Comparison of ENCODE assay signal across 8 cellular contexts in genomic region chr6:142845143-142845571, GRCh38.
A peak's percentile ranks its signal among the peaks of the same experiment; 100 is the strongest.
DNase-seq lines count a peak whose midpoint lies in the region; ATAC-seq and TF ChIP-seq lines count a peak whose summit lies in the region.

No MANE protein-coding gene starts in this region.

- intact Hi-C loops in stomach (cut with DNase I; ENCODE audit: low total_unique reads) = no loop called here

- H3K27ac ChIP-seq in RWPE2 (ENCODE audit: poor library complexity, severe bottlenecking) (peak overlapping the region; percentile 71), stomach (peak overlapping the region in 4 of 5 donors; percentile 68 to 85 (median 80))

- H3K4me3 ChIP-seq in RWPE2 (ENCODE audit: severe bottlenecking) = no peak overlapping the region
- peak overlapping the region in 3 of 4 donors; percentile 7 to 24 (median 23) for H3K4me3 ChIP-seq in stomach

- peaks cover 64% of the 10 kb centered on the region for H3K4me1 ChIP-seq in RWPE2 (ENCODE audit: insufficient read depth, poor library complexity, severe bottlenecking)
- H3K4me1 ChIP-seq in stomach = peaks cover 23 to 81% (median 50%) of the 10 kb centered on the region in 4 donors

- no peak for TF ChIP-seq POLR2A in stomach (IDR thresholded peaks at IDR 0.05)

- DNase-seq in RWPE2 (ENCODE audit: low spot score) (no peak), glomerular visceral epithelial cell (ENCODE audit: extremely low spot score) (peak; percentile 29), stomach (no peak), GM10266 (ENCODE audit: extremely low spot score) (no peak), T1000 (lab: John Stamatoyannopoulos, UW) (no peak), cortex of kidney (lab: John Stamatoyannopoulos, UW) (no peak)

- 54 to 69% (median 57%) methylated on average over 2 of the region's 2 CpGs for WGBS in stomach, 5 donors

- no peak for TF ChIP-seq CTCF in RWPE2 (IDR thresholded peaks at IDR 0.05; ENCODE audit: poor library complexity, severe bottlenecking)
- no peak for TF ChIP-seq CTCF in stomach (IDR thresholded peaks at IDR 0.05)
- no peak for TF ChIP-seq CTCF in GM10266 (IDR thresholded peaks at IDR 0.05; ENCODE audit: control insufficient read depth, insufficient read depth, low read depth, missing control alignments)

- no peak for TF ChIP-seq EP300 in stomach (IDR thresholded peaks at IDR 0.05)

- peak; percentile 36 for ATAC-seq in GM18858 (IDR thresholded peaks at IDR 0.05; ENCODE audit: unreplicated experiment)
- peak; percentile 36 for ATAC-seq in HG02759 (IDR thresholded peaks at IDR 0.05; ENCODE audit: unreplicated experiment)
- no peak for ATAC-seq in RWPE2 (ENCODE audit: low read depth)

- no peaks in the 10 kb centered on the region for H3K27me3 ChIP-seq in RWPE2 (ENCODE audit: insufficient read depth, poor library complexity, severe bottlenecking)
- no peaks in the 10 kb centered on the region for H3K27me3 ChIP-seq in stomach

- no peaks in the 10 kb centered on the region for H3K9me3 ChIP-seq in RWPE2 (ENCODE audit: severe bottlenecking)
- no peaks in the 10 kb centered on the region for H3K9me3 ChIP-seq in stomach

- H3K36me3 ChIP-seq in RWPE2 (ENCODE audit: low read depth) = no peaks in the 10 kb centered on the region
- H3K36me3 ChIP-seq in stomach = no peaks in the 10 kb centered on the region
